ENCODE assay signal across 28 cellular contexts in the genomic region with DNA sequence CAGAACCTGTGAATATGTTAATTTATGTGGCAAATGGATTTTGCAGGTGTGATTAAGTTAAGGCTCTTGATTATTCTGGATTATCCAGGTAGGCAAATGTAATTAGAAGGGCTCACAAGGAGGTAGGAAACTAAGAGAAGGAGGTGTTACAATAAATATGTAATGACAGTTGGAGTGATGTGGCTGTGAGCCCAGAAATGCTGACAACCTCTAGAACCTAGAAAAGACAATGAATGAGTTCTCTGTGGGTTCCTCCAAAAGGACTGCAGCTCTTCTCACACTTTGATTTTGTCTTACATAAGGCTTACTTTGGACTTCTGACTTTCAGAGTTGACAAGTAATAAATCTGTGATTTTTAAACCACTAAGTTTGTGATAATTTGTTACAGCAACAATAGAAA.
"Had no signal": no experiment of that assay in that cellular context is flagged by ENCODE, and none has a peak within 500 bp of the region (broad histone marks: within the 10 kb centered on the region; RNA-seq: fewer than 3 reads in every experiment).

No MANE protein-coding gene starts in this region.

- H2AFZ ChIP-seq: neural progenitor cell, parathyroid adenoma had no signal

- H3K36me3 ChIP-seq: ovary, right lobe of liver, sigmoid colon, spleen, suprapubic skin, tibial artery, transverse colon, upper lobe of right lung, uterus had no signal

- H3K4me2 ChIP-seq: neural progenitor cell, smooth muscle cell had no signal

- H3K9ac ChIP-seq: neural progenitor cell, parathyroid adenoma had no signal

- DNase-seq: natural killer cell; occipital lobe; ovary; posterior cingulate gyrus; psoas muscle; right cardiac atrium; right lobe of liver; sigmoid colon; spleen; stimulated activated CD4-positive, alpha-beta T cell treated with anti-CD3 and anti-CD28 coated beads, Interleukin-12 subunit alpha, Interleukin-12 subunit beta, amount 100 ng/mL, for 4 hours; stimulated activated CD4-positive, alpha-beta T cell treated with anti-CD3 and anti-CD28 coated beads, Interleukin-1b, Interleukin-23, amount 100 ng/mL, for 48 hours; stimulated activated CD4-positive, alpha-beta T cell treated with anti-CD3 and anti-CD28 coated beads, Interleukin-4, amount 100 ng/mL, for 1 hour; stimulated activated CD4-positive, alpha-beta T cell treated with anti-CD3 and anti-CD28 coated beads, Interleukin-4, amount 100 ng/mL, for 4 hours; stimulated activated CD8-positive, alpha-beta memory T cell treated with anti-CD3 and anti-CD28 coated beads, Interleukin-4, amount 100 ng/mL, for 48 hours; stimulated activated naive CD4-positive, alpha-beta T cell; stimulated activated naive CD8-positive, alpha-beta T cell treated with anti-CD3 and anti-CD28 coated beads, Interleukin-15, amount 100 ng/mL, for 72 hours; stimulated activated naive CD8-positive, alpha-beta T cell treated with anti-CD3 and anti-CD28 coated beads, Interleukin-15, Interleukin-2, amounts not matched to agents 100 U/mL and 50 U/mL, for 24 hours; substantia nigra; testis; tibial artery; transverse colon; upper lobe of right lung; uterus had no signal

- H3K9me3 ChIP-seq: ovary, psoas muscle, right lobe of liver, sigmoid colon, suprapubic skin, testis, tibial artery, transverse colon, upper lobe of right lung, uterus had no signal

- H3K4me3 ChIP-seq: neural progenitor cell, ovary, psoas muscle, right lobe of liver, sigmoid colon, smooth muscle cell, spleen, suprapubic skin, testis, tibial artery, transverse colon, upper lobe of right lung, uterus had no signal

- ATAC-seq: natural killer cell; psoas muscle; right cardiac atrium; right lobe of liver; stimulated activated memory B cell treated with anti-CD40 and anti-IgM and Interleukin-4, amounts not matched to agents 10 μg/mL and 1 μg/mL and 100 μg/mL, for 72 hours; stimulated activated naive CD8-positive, alpha-beta T cell treated with anti-CD3 and anti-CD28 coated beads, Interleukin-15, amount 100 ng/mL, for 72 hours; stimulated activated naive CD8-positive, alpha-beta T cell treated with anti-CD3 and anti-CD28 coated beads, Interleukin-15, Interleukin-2, amounts not matched to agents 100 U/mL and 50 U/mL, for 24 hours; upper lobe of right lung had no signal

- H3K27ac ChIP-seq: neural progenitor cell, ovary, parathyroid adenoma, psoas muscle, right lobe of liver, sigmoid colon, spleen, suprapubic skin, testis, tibial artery, transverse colon, upper lobe of right lung, uterus had no signal

- H3K79me2 ChIP-seq: parathyroid adenoma had no signal

- H3K4me1 ChIP-seq: parathyroid adenoma, psoas muscle, right lobe of liver, sigmoid colon, spleen, suprapubic skin, testis, tibial artery, transverse colon, upper lobe of right lung, uterus had no signal

- H3K27me3 ChIP-seq: neural progenitor cell, ovary, right lobe of liver, sigmoid colon, spleen, suprapubic skin, testis, tibial artery, transverse colon, upper lobe of right lung, uterus had no signal
